ENCODE assay signal across 1 cellular context in the genomic region with DNA sequence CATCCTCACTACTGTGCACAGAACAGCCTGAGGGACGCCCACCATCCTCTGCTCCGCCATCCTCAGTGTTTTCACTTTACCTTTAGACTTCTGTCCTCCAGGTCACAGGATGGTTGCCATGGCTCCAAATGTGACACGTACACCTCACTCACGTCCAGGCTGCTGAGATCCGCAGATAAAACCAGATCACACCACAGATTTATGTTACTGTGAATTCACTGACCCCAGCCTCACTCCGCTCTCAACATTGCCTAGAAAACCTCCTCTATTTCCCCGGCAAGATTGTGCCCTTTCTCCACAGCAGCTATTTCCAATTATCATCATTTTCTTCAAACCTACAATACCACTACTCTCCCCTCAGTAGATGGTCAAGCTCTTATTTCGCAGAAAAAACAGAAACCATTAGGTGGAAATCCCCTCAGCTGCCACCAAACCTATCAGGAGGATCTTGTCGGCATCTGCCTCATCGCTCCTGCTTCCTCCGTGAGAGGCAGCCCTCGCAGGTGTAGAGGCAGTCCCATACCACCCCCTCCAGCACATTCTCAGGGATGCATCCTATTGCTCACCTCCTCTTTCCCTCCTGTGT.
A peak's percentile ranks its signal among the peaks of the same experiment; 100 is the strongest.
TF ChIP-seq lines count a peak whose summit lies in the region.

No MANE protein-coding gene starts in this region.

TF ChIP-seq in HepG2, 621 proteins besides CTCF, POLR2A, EP300 and RAD21 (continued from another document):
- 0 out of 2 replicates have a peak, but pooled peaks have one; percentile 20 for TF ChIP-seq IRF2 (CRISPR knock-in tag; IDR thresholded peaks at IDR 0.05)
TF ChIP-seq in HepG2: peak in this region for 2.
